Comparison of ENCODE assay signal across 8 cellular contexts in genomic region chr11:123063396-123064267, GRCh38. TPM values are rescaled to one million over a fixed set of nuclear protein-coding genes. Genes with fewer than 3 reads are reported as not detected.
DNase-seq lines count a peak whose midpoint lies in the region; ATAC-seq and TF ChIP-seq lines count a peak whose summit lies in the region.

No MANE protein-coding gene starts in this region.

- H3K36me3 ChIP-seq in DND-41 (ENCODE audit: insufficient read depth, low read length) (peaks cover 33% of the 10 kb centered on the region), lung (ENCODE audit: control insufficient read depth in 2 of 2, insufficient read depth in 2 of 2, low read length in 2 of 2) (peaks cover 8 to 14% of the 10 kb centered on the region in 2 donors), thymus (ENCODE audit: control insufficient read depth, insufficient read depth) (peaks cover 20% of the 10 kb centered on the region)

- H3K4me1 ChIP-seq in DND-41 (ENCODE audit: insufficient read depth, low read length) (peaks cover 39% of the 10 kb centered on the region), lung (ENCODE audit: control insufficient read depth in 2 of 2, insufficient read depth in 2 of 2, low read length in 2 of 2) (peaks cover 6% of the 10 kb centered on the region in 2 donors), thymus (ENCODE audit: control insufficient read depth, insufficient read depth, low read length) (peaks cover 17% of the 10 kb centered on the region)

- H3K9me3 Mint-ChIP-seq in T-helper 2 cell treated with Interferon-gamma antibody and Interleukin-4, amounts not matched to agents 5 μg/mL and 100 μg/mL, for 36 hours, result no peaks in the 10 kb centered on the region
- H3K9me3 Mint-ChIP-seq in dendritic cell treated with granulocyte-macrophage colony-stimulating factor and Interleukin-4, amounts not matched to agents 40 ng/mL and 50 ng/mL, for 4 days, result no peaks in the 10 kb centered on the region

- H3K36me3 Mint-ChIP-seq in T-helper 2 cell treated with Interferon-gamma antibody and Interleukin-4, amounts not matched to agents 5 μg/mL and 100 μg/mL, for 36 hours (ENCODE audit: low read depth), result peaks cover 48% of the 10 kb centered on the region
- peaks cover 49% of the 10 kb centered on the region for H3K36me3 Mint-ChIP-seq in dendritic cell treated with granulocyte-macrophage colony-stimulating factor and Interleukin-4, amounts not matched to agents 40 ng/mL and 50 ng/mL, for 4 days (ENCODE audit: low read depth)

- H3K4me3 ChIP-seq in DND-41 (ENCODE audit: low read depth in 1 of 2, low read length in 2 of 2), result peak overlapping the region; percentile 78 to 85
- peak overlapping the region; percentile 87 for H3K4me3 ChIP-seq in lung
- H3K4me3 ChIP-seq in thymus (ENCODE audit: low read length), result peak overlapping the region; percentile 98

- H4K20me1 ChIP-seq in DND-41 (ENCODE audit: insufficient read depth, low read length), result peaks cover 33% of the 10 kb centered on the region

- H3K9me3 ChIP-seq in DND-41 (ENCODE audit: insufficient read depth, low read length, severe bottlenecking) (no peaks in the 10 kb centered on the region), lung (ENCODE audit: control insufficient read depth in 2 of 2, insufficient read depth in 1 of 2, low read length in 1 of 2) (no peaks in the 10 kb centered on the region), thymus (ENCODE audit: control insufficient read depth) (no peaks in the 10 kb centered on the region)

- peak overlapping the region; percentile 64 for H3K4me2 ChIP-seq in DND-41 (ENCODE audit: insufficient read depth, low read length)

- 23 to 30% methylated on average over 10 of the region's 10 CpGs for WGBS in lung, 2 donors
- WGBS in thymus, result 26% methylated on average over 10 of the region's 10 CpGs

- H3K27ac Mint-ChIP-seq in T-helper 2 cell treated with Interferon-gamma antibody and Interleukin-4, amounts not matched to agents 5 μg/mL and 100 μg/mL, for 36 hours, result peak overlapping the region; percentile 100
- peak overlapping the region; percentile 99 for H3K27ac Mint-ChIP-seq in dendritic cell treated with granulocyte-macrophage colony-stimulating factor and Interleukin-4, amounts not matched to agents 40 ng/mL and 50 ng/mL, for 4 days

- peaks cover 40% of the 10 kb centered on the region for H3K4me1 Mint-ChIP-seq in T-helper 2 cell treated with Interferon-gamma antibody and Interleukin-4, amounts not matched to agents 5 μg/mL and 100 μg/mL, for 36 hours (ENCODE audit: low read depth)
- peaks cover 31% of the 10 kb centered on the region for H3K4me1 Mint-ChIP-seq in dendritic cell treated with granulocyte-macrophage colony-stimulating factor and Interleukin-4, amounts not matched to agents 40 ng/mL and 50 ng/mL, for 4 days (ENCODE audit: low read depth)

- H3K4me3 Mint-ChIP-seq in T-helper 2 cell treated with Interferon-gamma antibody and Interleukin-4, amounts not matched to agents 5 μg/mL and 100 μg/mL, for 36 hours, result peak overlapping the region; percentile 100
- peak overlapping the region; percentile 95 for H3K4me3 Mint-ChIP-seq in dendritic cell treated with granulocyte-macrophage colony-stimulating factor and Interleukin-4, amounts not matched to agents 40 ng/mL and 50 ng/mL, for 4 days

- intact Hi-C loops in dendritic cell treated with granulocyte-macrophage colony-stimulating factor and Interleukin-4, amounts not matched to agents 40 ng/mL and 50 ng/mL, for 4 days (cut with micrococcal nuclease), result loop anchor here (5.0 to 10.0 kb wide), 2 partner anchors 409 to 1646 kb away; partner anchors contain the start of gene UBASH3B

- peaks cover 82% of the 10 kb centered on the region for H3K79me2 ChIP-seq in DND-41 (ENCODE audit: insufficient read depth, low read length)

- ATAC-seq in DND-41 (ENCODE audit: insufficient read depth, low read depth), result no peak
- no peak for ATAC-seq in lung (ENCODE audit: insufficient read depth, low FRiP score)
- no peak for ATAC-seq in HG03460 (IDR thresholded peaks at IDR 0.05; ENCODE audit: unreplicated experiment)
- no peak for ATAC-seq in GM18867 (IDR thresholded peaks at IDR 0.05; ENCODE audit: unreplicated experiment)

- peak overlapping the region; percentile 71 for H2AFZ ChIP-seq in DND-41 (ENCODE audit: low read depth, low read length)

- TF ChIP-seq CTCF in DND-41 (IDR thresholded peaks at IDR 0.05; ENCODE audit: borderline replicate concordance, extremely low read depth, low read length, poor library complexity, severe bottlenecking) (no peak), lung (IDR thresholded peaks at IDR 0.05; ENCODE audit: control extremely low read depth, extremely low read depth) (no peak)

- DNase-seq in DND-41 (peak; percentile 69), Kasumi-1 (lab: John Stamatoyannopoulos, UW) (peak; percentile 41 to 63), lung (ENCODE audit: low spot score) (peak; percentile 41)
- DNase-seq in T-helper 2 cell treated with Interferon-gamma antibody and Interleukin-4, amounts not matched to agents 5 μg/mL and 100 μg/mL, for 36 hours (ENCODE audit: low spot score), result peak; percentile 51

- H3K27ac ChIP-seq in DND-41 (ENCODE audit: low read length), result peak overlapping the region; percentile 100
- peak overlapping the region; percentile 98 for H3K27ac ChIP-seq in lung (ENCODE audit: low read depth in 1 of 2, low read length in 1 of 2)
- peak overlapping the region; percentile 100 for H3K27ac ChIP-seq in thymus (ENCODE audit: low read depth)

- H3K9ac ChIP-seq in DND-41 (ENCODE audit: low read depth, low read length), result peak overlapping the region; percentile 100

- H3K27me3 Mint-ChIP-seq in T-helper 2 cell treated with Interferon-gamma antibody and Interleukin-4, amounts not matched to agents 5 μg/mL and 100 μg/mL, for 36 hours (ENCODE audit: low read depth), result no peaks in the 10 kb centered on the region
- H3K27me3 Mint-ChIP-seq in dendritic cell treated with granulocyte-macrophage colony-stimulating factor and Interleukin-4, amounts not matched to agents 40 ng/mL and 50 ng/mL, for 4 days, result no peaks in the 10 kb centered on the region

- H3K27me3 ChIP-seq in DND-41 (ENCODE audit: insufficient read depth, low read length, poor library complexity), result no peaks in the 10 kb centered on the region
- H3K27me3 ChIP-seq in lung (ENCODE audit: control insufficient read depth, insufficient read depth), result no peaks in the 10 kb centered on the region
- no peaks in the 10 kb centered on the region for H3K27me3 ChIP-seq in thymus (ENCODE audit: control insufficient read depth, insufficient read depth)

RNA-seq across cellular contexts. Expression of gene HSPA8, which starts 1.7 kb away (rescaled TPM):
- 1,000 to 10,000 TPM in 1 of 2 donors, 100 to 1,000 TPM in 1; 856 to 1,138 TPM for total RNA-seq in lung
- polyA plus RNA-seq in lung (100 to 1,000 TPM in 1 of 2 donors, 10 to 100 TPM in 1; 90.9 to 928 TPM), thymus (221 TPM)
